ENCODE assay signal across 13 cellular contexts in genomic region chr17:52297230-52298010, GRCh38.
DNase-seq lines count a peak whose midpoint lies in the region; ATAC-seq and TF ChIP-seq lines count a peak whose summit lies in the region.
"Had no signal": no experiment of that assay in that cellular context is flagged by ENCODE, and none has a peak within 500 bp of the region (broad histone marks: within the 10 kb centered on the region; RNA-seq: fewer than 3 reads in every experiment).

No MANE protein-coding gene starts in this region.

- ATAC-seq in HG03460 (IDR thresholded peaks at IDR 0.05; ENCODE audit: unreplicated experiment) = no peak
- no peak for ATAC-seq in natural killer cell

- TF ChIP-seq RAD21 in liver (IDR thresholded peaks at IDR 0.05) = peak; percentile 93 to 97

- H3K27ac ChIP-seq in SK-N-MC = no peak overlapping the region
- H3K27ac ChIP-seq in liver (ENCODE audit: low read depth in 1 of 2, low read length in 2 of 2) = no peak overlapping the region

- H3K4me1 Mint-ChIP-seq in HFFc6 (ENCODE audit: low read depth) (no peaks in the 10 kb centered on the region), natural killer cell (no peaks in the 10 kb centered on the region)
- H3K4me1 Mint-ChIP-seq: memory B cell had no signal

- H3K27me3 Mint-ChIP-seq in HFFc6 (ENCODE audit: insufficient read depth) (no peaks in the 10 kb centered on the region), natural killer cell (ENCODE audit: low read depth in 2 of 2) (no peaks in the 10 kb centered on the region)
- H3K27me3 Mint-ChIP-seq: memory B cell had no signal

- TF ChIP-seq CTCF in liver (IDR thresholded peaks at IDR 0.05; ENCODE audit: low read depth, low read length, missing input control) = peak; percentile 72
- no peak for TF ChIP-seq CTCF in HFFc6 (IDR thresholded peaks at IDR 0.05)
- TF ChIP-seq CTCF in natural killer cell (IDR thresholded peaks at IDR 0.05) = no peak

- H3K27ac Mint-ChIP-seq in HFFc6 = no peak overlapping the region
- H3K27ac Mint-ChIP-seq in natural killer cell = no peak overlapping the region
- H3K27ac Mint-ChIP-seq: memory B cell had no signal

- H3K4me3 ChIP-seq in SK-N-MC = peak overlapping the region; percentile 41; the same call in 1 of the 2 replicates
- no peak overlapping the region for H3K4me3 ChIP-seq in liver (ENCODE audit: low read depth in 1 of 3, low read length in 3 of 3)

- 59% methylated on average over 10 of the region's 10 CpGs for WGBS in liver

- H3K9me3 ChIP-seq in SK-N-MC (ENCODE audit: low read depth, low read length) (no peaks in the 10 kb centered on the region), liver (ENCODE audit: control insufficient read depth in 4 of 4, low read length in 3 of 4) (peaks cover 0 to 2% (median 0%) of the 10 kb centered on the region in 4 donors)

- H3K36me3 Mint-ChIP-seq in HFFc6 (ENCODE audit: low read depth) (no peaks in the 10 kb centered on the region), natural killer cell (no peaks in the 10 kb centered on the region)
- H3K36me3 Mint-ChIP-seq: memory B cell had no signal

- no peaks in the 10 kb centered on the region for H3K27me3 ChIP-seq in liver (ENCODE audit: control insufficient read depth in 4 of 4, insufficient read depth in 4 of 4, low read length in 3 of 4)

- H3K36me3 ChIP-seq in SK-N-MC (ENCODE audit: insufficient read depth, low read length) (no peaks in the 10 kb centered on the region), liver (ENCODE audit: control insufficient read depth in 4 of 4, insufficient read depth in 3 of 4, low read depth in 1 of 4, low read length in 3 of 4) (no peaks in the 10 kb centered on the region)

- H3K4me3 Mint-ChIP-seq in HFFc6 (no peak overlapping the region), natural killer cell (no peak overlapping the region)
- H3K4me3 Mint-ChIP-seq: memory B cell had no signal

- DNase-seq in ELR (ENCODE audit: low read depth) = peak; percentile 37
- DNase-seq in Kasumi-1 (lab: John Stamatoyannopoulos, UW) = peak; percentile 38 to 45
- no peak for DNase-seq in SK-N-MC (ENCODE audit: low read depth, low spot score)
- no peak for DNase-seq in hippocampal formation (lab: John Stamatoyannopoulos, UW)
- DNase-seq in HFFc6 = no peak
- DNase-seq in natural killer cell = no peak
- DNase-seq: activated effector memory CD4-positive, alpha-beta T cell treated with Interleukin-2 at 50 U/mL for 16 hours; foreskin fibroblast; NCI-H774; small intestine had no signal

- intact Hi-C loops in natural killer cell (cut with micrococcal nuclease) = no loop called here

- no peaks in the 10 kb centered on the region for H3K4me1 ChIP-seq in liver (ENCODE audit: control insufficient read depth in 4 of 4, insufficient read depth in 4 of 4, low read length in 3 of 4)

- H3K9me3 Mint-ChIP-seq in HFFc6 = peaks cover 33% of the 10 kb centered on the region
- H3K9me3 Mint-ChIP-seq in natural killer cell = peaks cover 2 to 4% of the 10 kb centered on the region in 2 donors

- no peak overlapping the region for H3K9ac ChIP-seq in SK-N-MC (ENCODE audit: insufficient read length)
- H3K9ac ChIP-seq in liver (ENCODE audit: low read depth in 1 of 2, low read length in 2 of 2) = no peak overlapping the region

TF ChIP-seq in liver, 16 proteins besides CTCF, POLR2A, EP300 and RAD21:
- TF ChIP-seq ATF3 (IDR thresholded peaks at IDR 0.05) (peak; percentile 70), RXRA (IDR thresholded peaks at IDR 0.05) (peak in 1 of 2 donors; percentile 16), HNF4A (conservative IDR thresholded peaks at IDR 0.05) (peak in 1 of 2 donors; percentile 37), FOXA2 (IDR thresholded peaks at IDR 0.05) (no peak)

Comparison
In these comparisons a context has a peak if more than half of its experiments do, and no peak if none do; other contexts are left out.
1. DNase-seq: peak in ELR (single experiment) and Kasumi-1 (2 of 2); none in SK-N-MC (single experiment), hippocampal formation (0 of 2), HFFc6 (single experiment) and natural killer cell (single experiment).